Comparison of ENCODE assay signal across 8 cellular contexts in the genomic region with DNA sequence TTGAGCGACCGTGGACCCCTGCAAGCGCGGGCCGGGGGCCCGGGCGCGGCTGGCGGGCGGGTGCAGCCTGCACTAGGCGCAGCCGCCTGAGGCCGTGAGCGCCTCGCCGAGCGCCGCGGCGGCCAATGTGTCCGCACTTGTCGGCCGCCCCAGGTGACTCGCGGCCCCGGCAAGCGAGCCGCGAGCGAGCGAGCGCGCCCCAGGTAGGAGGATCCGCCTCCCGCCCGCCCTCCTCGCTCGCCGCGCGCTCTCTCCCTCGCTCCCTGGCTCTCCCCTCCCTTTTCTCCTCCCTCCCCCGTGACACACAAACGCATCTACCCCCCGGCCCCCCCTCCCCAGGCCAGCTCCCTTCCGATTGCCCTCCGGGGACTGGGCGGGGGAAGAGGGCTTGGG. TPM values are rescaled to one million over a fixed set of nuclear protein-coding genes. Genes with fewer than 3 reads are reported as not detected.
A peak's percentile ranks its signal among the peaks of the same experiment; 100 is the strongest.
DNase-seq lines count a peak whose midpoint lies in the region; FAIRE-seq and TF ChIP-seq lines count a peak whose summit lies in the region.

A gene (minus strand): TSS at position 160 of the 393 bp plus-strand sequence. CDS start 408 bp downstream, outside the sequence.

- peak within 1 kb of the TSS; percentile 76 for H3K4me3 ChIP-seq in bronchial epithelial cell (ENCODE audit: low read depth, low read length)
- peak within 1 kb of the TSS; percentile 74 for H3K4me3 ChIP-seq in neural cell (ENCODE audit: low read length)

- no peak for FAIRE-seq in bronchial epithelial cell (lab: Jason Lieb, UNC)

- no peak within 1 kb of the TSS for H2AFZ ChIP-seq in neural cell (ENCODE audit: low read depth, low read length)

- TF ChIP-seq RAD21 in neural cell (conservative IDR thresholded peaks at IDR 0.05), result peak; percentile 9

- TF ChIP-seq EP300 in neural cell (conservative IDR thresholded peaks at IDR 0.05; ENCODE audit: poor library complexity, severe bottlenecking), result no peak

- no peaks in the 10 kb centered on the region for H3K9me3 ChIP-seq in neural cell (ENCODE audit: low read length)

- no peak for TF ChIP-seq CTCF in bronchial epithelial cell (IDR thresholded peaks at IDR 0.05; ENCODE audit: insufficient read depth, low read length, severe bottlenecking)
- no peak for TF ChIP-seq CTCF in neural cell (IDR thresholded peaks at IDR 0.05; ENCODE audit: poor library complexity, severe bottlenecking)

- no peaks in the 10 kb centered on the region for H3K27me3 ChIP-seq in bronchial epithelial cell (ENCODE audit: control insufficient read depth, insufficient read depth, low read length)
- peaks cover 57% of the 10 kb centered on the region for H3K27me3 ChIP-seq in neural cell (ENCODE audit: insufficient read depth, low read depth, low read length)

- DNase-seq in DMS153 (lab: John Stamatoyannopoulos, UW) (peak; percentile 54), NCI-H1105 treated with DMSO at 0.1 percent for 48 hours (lab: John Stamatoyannopoulos, UW) (peak; percentile 67), bronchial epithelial cell (ENCODE audit: low read depth) (peak; percentile 67), iPS-NIHi7 (ENCODE audit: extremely low spot score) (no peak), hippocampal formation (lab: John Stamatoyannopoulos, UW) (no peak), G401 (ENCODE audit: low spot score) (no peak)
- no peak for DNase-seq in effector CD4-positive, alpha-beta T cell

- no peaks in the 10 kb centered on the region for H4K20me1 ChIP-seq in neural cell (ENCODE audit: insufficient read depth)

- in situ Hi-C loops in G401 (cut with HindIII; ENCODE audit: low sequenced_read_pairs), result no loop called here

- no peaks in the 10 kb centered on the region for H3F3A ChIP-seq in neural cell (ENCODE audit: insufficient read depth, low read length, poor library complexity, severe bottlenecking)

- no peaks in the 10 kb centered on the region for H3K79me2 ChIP-seq in neural cell (replicated peaks; ENCODE audit: insufficient read depth, low read length)

- no peak within 1 kb of the TSS for H3K27ac ChIP-seq in neural cell (ENCODE audit: low read length)

- no peaks in the 10 kb centered on the region for H3K9me2 ChIP-seq in neural cell (ENCODE audit: insufficient read depth, low read length)

- H3K9ac ChIP-seq in neural cell (ENCODE audit: low read length), result peak within 1 kb of the TSS; percentile 12

- H3K4me2 ChIP-seq in neural cell (ENCODE audit: low read length), result peak within 1 kb of the TSS; percentile 35

- H3K36me3 ChIP-seq in bronchial epithelial cell (ENCODE audit: control insufficient read depth, insufficient read depth, low read length) (no peaks in the 10 kb centered on the region), neural cell (ENCODE audit: insufficient read depth, low read length) (no peaks in the 10 kb centered on the region)

TF ChIP-seq in neural cell, 6 proteins besides CTCF, POLR2A, EP300 and RAD21:
- TF ChIP-seq, protein P1, sequence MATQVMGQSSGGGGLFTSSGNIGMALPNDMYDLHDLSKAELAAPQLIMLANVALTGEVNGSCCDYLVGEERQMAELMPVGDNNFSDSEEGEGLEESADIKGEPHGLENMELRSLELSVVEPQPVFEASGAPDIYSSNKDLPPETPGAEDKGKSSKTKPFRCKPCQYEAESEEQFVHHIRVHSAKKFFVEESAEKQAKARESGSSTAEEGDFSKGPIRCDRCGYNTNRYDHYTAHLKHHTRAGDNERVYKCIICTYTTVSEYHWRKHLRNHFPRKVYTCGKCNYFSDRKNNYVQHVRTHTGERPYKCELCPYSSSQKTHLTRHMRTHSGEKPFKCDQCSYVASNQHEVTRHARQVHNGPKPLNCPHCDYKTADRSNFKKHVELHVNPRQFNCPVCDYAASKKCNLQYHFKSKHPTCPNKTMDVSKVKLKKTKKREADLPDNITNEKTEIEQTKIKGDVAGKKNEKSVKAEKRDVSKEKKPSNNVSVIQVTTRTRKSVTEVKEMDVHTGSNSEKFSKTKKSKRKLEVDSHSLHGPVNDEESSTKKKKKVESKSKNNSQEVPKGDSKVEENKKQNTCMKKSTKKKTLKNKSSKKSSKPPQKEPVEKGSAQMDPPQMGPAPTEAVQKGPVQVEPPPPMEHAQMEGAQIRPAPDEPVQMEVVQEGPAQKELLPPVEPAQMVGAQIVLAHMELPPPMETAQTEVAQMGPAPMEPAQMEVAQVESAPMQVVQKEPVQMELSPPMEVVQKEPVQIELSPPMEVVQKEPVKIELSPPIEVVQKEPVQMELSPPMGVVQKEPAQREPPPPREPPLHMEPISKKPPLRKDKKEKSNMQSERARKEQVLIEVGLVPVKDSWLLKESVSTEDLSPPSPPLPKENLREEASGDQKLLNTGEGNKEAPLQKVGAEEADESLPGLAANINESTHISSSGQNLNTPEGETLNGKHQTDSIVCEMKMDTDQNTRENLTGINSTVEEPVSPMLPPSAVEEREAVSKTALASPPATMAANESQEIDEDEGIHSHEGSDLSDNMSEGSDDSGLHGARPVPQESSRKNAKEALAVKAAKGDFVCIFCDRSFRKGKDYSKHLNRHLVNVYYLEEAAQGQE (IDR thresholded peaks at IDR 0.05; ENCODE audit: borderline replicate concordance), result no peak
- TF ChIP-seq EZH2 (IDR thresholded peaks at IDR 0.05; ENCODE audit: borderline replicate concordance, insufficient read depth, low read length, poor library complexity, severe bottlenecking), result no peak
- no peak for TF ChIP-seq SMC3 (conservative IDR thresholded peaks at IDR 0.05; ENCODE audit: poor library complexity)
- no peak for TF ChIP-seq TAF1 (IDR thresholded peaks at IDR 0.05; ENCODE audit: low read depth)
- TF ChIP-seq POLR2AphosphoS5 (IDR thresholded peaks at IDR 0.05), result no peak
TF ChIP-seq in neural cell: peak in this region for 0.

RNA-seq across cellular contexts. Expression of the gene that starts here (rescaled TPM):
- total RNA-seq in bronchial epithelial cell, result 18.2 and 23.9 TPM in 2 replicates
- 0.16 and 0.24 TPM in 2 replicates for polyA plus RNA-seq in neural cell
- polyA minus RNA-seq in neural cell, result 0.24 and 0.58 TPM in 2 replicates
- total RNA-seq in G401 (2014; rRNA removed; shearing (Covaris generic)), result not detected in 2 replicates

Comparison
In these comparisons a context has a peak if more than half of its experiments do, and no peak if none do; other contexts are left out.
1. RNA of the gene that starts here (total RNA-seq): 18.2 to 23.9 TPM in bronchial epithelial cell; not detected in G401; every median in the first group is over 10 times any median in the second.
2. DNase-seq: peak in DMS153 (single experiment), NCI-H1105 treated with DMSO at 0.1 percent for 48 hours (single experiment) and bronchial epithelial cell (single experiment); none in iPS-NIHi7 (single experiment), effector CD4-positive, alpha-beta T cell (single experiment), hippocampal formation (0 of 2) and G401 (single experiment).